ENCODE assay signal across 17 cellular contexts in genomic region chr1:97160796-97161195, GRCh38.
DNase-seq lines count a peak whose midpoint lies in the region; TF ChIP-seq lines count a peak whose summit lies in the region.
"Had no signal": no experiment of that assay in that cellular context is flagged by ENCODE, and none has a peak within 500 bp of the region (broad histone marks: within the 10 kb centered on the region; RNA-seq: fewer than 3 reads in every experiment).

No MANE protein-coding gene starts in this region.

- H3K4me1 ChIP-seq in effector memory CD4-positive, alpha-beta T cell (ENCODE audit: control insufficient read depth, insufficient read depth, low read length, poor library complexity, severe bottlenecking) = no peaks in the 10 kb centered on the region

- TF ChIP-seq CTCF in astrocyte of the cerebellum (IDR thresholded peaks at IDR 0.05; ENCODE audit: low read depth, low read length, missing control alignments) (no peak), fibroblast of the aortic adventitia (IDR thresholded peaks at IDR 0.05; ENCODE audit: insufficient read depth, low read length) (no peak)

- DNase-seq in CD1c-positive myeloid dendritic cell (ENCODE audit: extremely low spot score) = peak; percentile 3
- DNase-seq in NCI-H1105 (lab: John Stamatoyannopoulos, UW) = peak; percentile 43
- DNase-seq in astrocyte of the cerebellum (ENCODE audit: low read depth) = peak; percentile 8
- DNase-seq in fibroblast of the aortic adventitia (ENCODE audit: low read depth) = peak; percentile 58
- DNase-seq in HT-29 (ENCODE audit: low spot score) = no peak
- DNase-seq in substantia nigra (lab: John Stamatoyannopoulos, UW) = no peak
- no peak for DNase-seq in effector memory CD4-positive, alpha-beta T cell
- no peak for DNase-seq in ecto neural progenitor cell (ENCODE audit: low spot score)
- DNase-seq: activated naive CD4-positive, alpha-beta T cell treated with anti-CD3 and anti-CD28 coated beads, Interleukin-2, amount 10 ng/mL, durations not matched to agents 7 days and 5 days; activated T-cell treated with anti-CD3 and anti-CD28 coated beads, Interleukin-2, amount 50 U/mL, for 4 hours; aorta; NCI-H1694 treated with DMSO at 0.1 percent for 48 hours; NCI-H345; pancreas had no signal

- H3K4me3 ChIP-seq in astrocyte of the cerebellum (ENCODE audit: low read depth, low read length) (no peak overlapping the region), fibroblast of the aortic adventitia (ENCODE audit: low read depth, low read length) (no peak overlapping the region)
- H3K4me3 ChIP-seq in effector memory CD4-positive, alpha-beta T cell (ENCODE audit: insufficient read depth, low read depth, low read length, poor library complexity, severe bottlenecking) = no peak overlapping the region
- H3K4me3 ChIP-seq: gastroesophageal sphincter, GM23338, pancreas had no signal

- no peak overlapping the region for H3K27ac ChIP-seq in substantia nigra (ENCODE audit: low read depth, low read length, poor library complexity, severe bottlenecking)
- H3K27ac ChIP-seq in effector memory CD4-positive, alpha-beta T cell (ENCODE audit: insufficient read depth, low read length, poor library complexity, severe bottlenecking) = no peak overlapping the region
- H3K27ac ChIP-seq: gastroesophageal sphincter, HL-60, pancreas had no signal

- in situ Hi-C loops in astrocyte of the cerebellum (cut with HindIII; ENCODE audit: low sequenced_read_pairs) = no loop called here

- H3K36me3 ChIP-seq in effector memory CD4-positive, alpha-beta T cell (ENCODE audit: control insufficient read depth, insufficient read depth, low read length) = no peaks in the 10 kb centered on the region
- H3K36me3 ChIP-seq: gastroesophageal sphincter, pancreas had no signal

- H3K27me3 ChIP-seq in effector memory CD4-positive, alpha-beta T cell (replicated peaks; ENCODE audit: control insufficient read depth, insufficient read depth, low read length, poor library complexity, severe bottlenecking) = no peaks in the 10 kb centered on the region
- H3K27me3 ChIP-seq: gastroesophageal sphincter, pancreas had no signal

- no peaks in the 10 kb centered on the region for H3K9me3 ChIP-seq in effector memory CD4-positive, alpha-beta T cell (ENCODE audit: control insufficient read depth, low read length)
- H3K9me3 ChIP-seq: pancreas had no signal

Comparison
In these comparisons a context has a peak if more than half of its experiments do, and no peak if none do; other contexts are left out.
1. DNase-seq: peak in CD1c-positive myeloid dendritic cell (single experiment), NCI-H1105 (single experiment), astrocyte of the cerebellum (single experiment) and fibroblast of the aortic adventitia (single experiment); none in HT-29 (single experiment), substantia nigra (0 of 49), effector memory CD4-positive, alpha-beta T cell (0 of 3) and ecto neural progenitor cell (single experiment).